Comparison of ENCODE assay signal across 1 cellular context in the genomic region with DNA sequence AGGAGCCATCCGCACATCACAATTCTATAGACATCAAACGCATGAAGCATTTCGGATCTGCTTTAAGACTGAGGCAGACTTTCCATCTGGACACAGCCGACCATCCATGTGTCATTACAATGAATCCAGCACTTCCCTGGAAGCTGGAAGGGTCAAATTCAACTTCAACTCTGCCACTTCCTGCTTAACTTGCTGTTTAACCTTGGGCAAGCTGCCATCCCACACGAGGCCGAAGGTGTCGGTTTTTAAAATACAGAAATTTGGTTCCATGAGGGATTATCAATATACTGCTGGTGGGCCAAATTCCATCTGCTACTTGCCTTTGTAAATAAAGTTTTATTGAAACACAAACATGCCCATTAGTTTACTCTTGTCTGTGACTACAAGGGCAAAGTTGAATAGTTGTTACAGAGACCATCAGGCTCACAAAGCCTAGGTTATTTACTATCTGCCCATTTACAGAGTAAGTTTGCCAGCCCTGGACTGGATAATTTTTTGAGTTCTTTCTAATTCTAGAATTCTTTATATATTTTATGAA.
TF ChIP-seq lines count a peak whose summit lies in the region.

No MANE protein-coding gene starts in this region.

TF ChIP-seq in K562, 482 proteins besides CTCF, POLR2A, EP300 and RAD21:
- TF ChIP-seq ZBTB40 (IDR thresholded peaks at IDR 0.05) (peak; percentile 81), ZBTB40 (CRISPR knock-in tag; IDR thresholded peaks at IDR 0.05) (no peak), POLR2G (IDR thresholded peaks at IDR 0.05; ENCODE audit: low read depth, low read length) (no peak), CTBP1 (IDR thresholded peaks at IDR 0.05; ENCODE audit: borderline replicate concordance) (no peak)
